In the genomic region with DNA sequence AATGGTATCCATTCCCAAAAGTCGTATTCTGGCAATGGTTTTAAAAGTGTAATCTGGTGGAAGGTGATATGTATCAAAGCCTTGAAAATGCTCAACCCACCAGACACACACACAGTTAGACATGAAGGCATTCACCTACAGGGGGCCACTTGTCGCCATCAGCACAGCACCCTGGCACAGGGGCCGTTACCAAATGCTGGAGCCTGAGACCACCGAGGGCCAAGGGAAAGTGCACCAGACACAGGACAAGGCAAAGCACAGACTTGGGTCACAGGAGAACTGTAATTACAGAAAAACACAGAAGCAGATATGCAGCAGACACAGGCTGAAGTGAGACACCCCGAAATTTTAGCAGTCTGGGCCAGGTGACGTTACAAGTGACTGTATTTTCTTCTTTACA, we compare ENCODE assay signal across 16 cellular contexts. TPM values are rescaled to one million over a fixed set of nuclear protein-coding genes. Genes with fewer than 3 reads are reported as not detected.
A peak's percentile ranks its signal among the peaks of the same experiment; 100 is the strongest.
DNase-seq lines count a peak whose midpoint lies in the region; ATAC-seq and TF ChIP-seq lines count a peak whose summit lies in the region.
"Had no signal": no experiment of that assay in that cellular context is flagged by ENCODE, and none has a peak within 500 bp of the region (broad histone marks: within the 10 kb centered on the region; RNA-seq: fewer than 3 reads in every experiment).

No MANE protein-coding gene starts in this region.

- H3K27ac Mint-ChIP-seq in activated CD8-positive, alpha-beta memory T cell treated with anti-CD3 and anti-CD28 coated beads, Interleukin-2, amount 10 ng/mL, durations not matched to agents 7 days and 5 days, result no peak overlapping the region
- H3K27ac Mint-ChIP-seq in progenitor cell of endocrine pancreas, result peak overlapping the region; percentile 67
- H3K27ac Mint-ChIP-seq in immature natural killer cell, result peak overlapping the region in 1 of 6 donors; percentile 64
- H3K27ac Mint-ChIP-seq: IgD-negative memory B cell had no signal

- H3K4me1 ChIP-seq in RWPE2 (ENCODE audit: insufficient read depth, poor library complexity, severe bottlenecking) (no peaks in the 10 kb centered on the region), Karpas-422 (ENCODE audit: low read length) (peaks cover 27% of the 10 kb centered on the region)
- H3K4me1 ChIP-seq: Caco-2 had no signal

- H3K9me3 Mint-ChIP-seq in activated CD8-positive, alpha-beta memory T cell treated with anti-CD3 and anti-CD28 coated beads, Interleukin-2, amount 10 ng/mL, durations not matched to agents 7 days and 5 days (ENCODE audit: low read depth), result no peaks in the 10 kb centered on the region
- H3K9me3 Mint-ChIP-seq in progenitor cell of endocrine pancreas (ENCODE audit: low read depth) (no peaks in the 10 kb centered on the region), immature natural killer cell (no peaks in the 10 kb centered on the region)
- H3K9me3 Mint-ChIP-seq: CD8-positive, alpha-beta memory T cell; IgD-negative memory B cell had no signal

- no peak overlapping the region for H2AFZ ChIP-seq in Karpas-422 (ENCODE audit: low read length)

- H3K4me3 ChIP-seq in RWPE2 (ENCODE audit: severe bottlenecking), result no peak overlapping the region
- H3K4me3 ChIP-seq in Karpas-422 (ENCODE audit: low read length), result no peak overlapping the region
- H3K4me3 ChIP-seq: BLaER1 had no signal

- H3K27ac ChIP-seq in RWPE2 (ENCODE audit: poor library complexity, severe bottlenecking), result no peak overlapping the region
- H3K27ac ChIP-seq in Karpas-422 (ENCODE audit: low read length), result no peak overlapping the region
- H3K27ac ChIP-seq: BLaER1 had no signal

- H3K79me2 ChIP-seq in Karpas-422 (ENCODE audit: low read length), result peaks cover 88% of the 10 kb centered on the region

- TF ChIP-seq CTCF in RWPE2 (IDR thresholded peaks at IDR 0.05; ENCODE audit: poor library complexity, severe bottlenecking), result no peak
- no peak for TF ChIP-seq CTCF in progenitor cell of endocrine pancreas (IDR thresholded peaks at IDR 0.05; ENCODE audit: unreplicated experiment)

- CTCF ChIA-PET in activated CD8-positive, alpha-beta memory T cell treated with anti-CD3 and anti-CD28 coated beads, Interleukin-2, amount 10 ng/mL, durations not matched to agents 7 days and 5 days (lab: Charles Lee), result no interaction called here

- H3K36me3 ChIP-seq in RWPE2 (ENCODE audit: low read depth) (peaks cover 13% of the 10 kb centered on the region), Karpas-422 (ENCODE audit: insufficient read depth, low read length) (peaks cover 11% of the 10 kb centered on the region)

- no peaks in the 10 kb centered on the region for H3K36me3 Mint-ChIP-seq in activated CD8-positive, alpha-beta memory T cell treated with anti-CD3 and anti-CD28 coated beads, Interleukin-2, amount 10 ng/mL, durations not matched to agents 7 days and 5 days
- H3K36me3 Mint-ChIP-seq in progenitor cell of endocrine pancreas (ENCODE audit: insufficient read depth) (peaks cover 3% of the 10 kb centered on the region), immature natural killer cell (no peaks in the 10 kb centered on the region)

- no peak overlapping the region for H3K9ac ChIP-seq in Karpas-422 (ENCODE audit: low read length)
- H3K9ac ChIP-seq: BLaER1 had no signal

- H3K27me3 ChIP-seq in RWPE2 (ENCODE audit: insufficient read depth, poor library complexity, severe bottlenecking), result no peaks in the 10 kb centered on the region
- no peaks in the 10 kb centered on the region for H3K27me3 ChIP-seq in Karpas-422 (ENCODE audit: low read length)
- H3K27me3 ChIP-seq: BLaER1 had no signal

- no peak for ATAC-seq in activated CD8-positive, alpha-beta memory T cell treated with anti-CD3 and anti-CD28 coated beads, Interleukin-2, amount 10 ng/mL, durations not matched to agents 7 days and 5 days
- ATAC-seq in RWPE2 (ENCODE audit: low read depth), result no peak
- ATAC-seq: HCT116 had no signal

- H3K4me3 Mint-ChIP-seq in activated CD8-positive, alpha-beta memory T cell treated with anti-CD3 and anti-CD28 coated beads, Interleukin-2, amount 10 ng/mL, durations not matched to agents 7 days and 5 days, result no peak overlapping the region
- H3K4me3 Mint-ChIP-seq in progenitor cell of endocrine pancreas (ENCODE audit: low read depth) (no peak overlapping the region), immature natural killer cell (no peak overlapping the region)
- H3K4me3 Mint-ChIP-seq: CD8-positive, alpha-beta memory T cell; IgD-negative memory B cell had no signal

- H3K4me1 Mint-ChIP-seq in activated CD8-positive, alpha-beta memory T cell treated with anti-CD3 and anti-CD28 coated beads, Interleukin-2, amount 10 ng/mL, durations not matched to agents 7 days and 5 days, result peaks cover 7% of the 10 kb centered on the region
- H3K4me1 Mint-ChIP-seq in progenitor cell of endocrine pancreas (ENCODE audit: low read depth) (peaks cover 14% of the 10 kb centered on the region), immature natural killer cell (peaks cover 60 to 66% of the 10 kb centered on the region in 2 donors)

- H4K20me1 ChIP-seq in Karpas-422 (ENCODE audit: insufficient read depth, low read depth, low read length), result peaks cover 42% of the 10 kb centered on the region

- DNase-seq in activated CD8-positive, alpha-beta memory T cell treated with anti-CD3 and anti-CD28 coated beads, Interleukin-2, amount 50 U/mL, for 48 hours, result peak; percentile 10
- DNase-seq in activated CD8-positive, alpha-beta memory T cell treated with anti-CD3 and anti-CD28 coated beads, Interleukin-2, amount 10 ng/mL, durations not matched to agents 7 days and 5 days, result no peak
- DNase-seq in RWPE2 (ENCODE audit: low spot score) (peak; percentile 61), progenitor cell of endocrine pancreas (ENCODE audit: low spot score, unreplicated experiment) (no peak), immature natural killer cell (no peak), NCI-H2227 (lab: John Stamatoyannopoulos, UW; ENCODE audit: unreplicated experiment) (no peak), Karpas-422 (no peak)
- DNase-seq: 8988T; AML-193; CD8-positive, alpha-beta memory T cell; DMS53; GF-D8 had no signal

- H3K9me2 ChIP-seq in Karpas-422 (replicated peaks; ENCODE audit: insufficient read depth, low read length), result no peaks in the 10 kb centered on the region

- H3K4me2 ChIP-seq in Karpas-422 (ENCODE audit: low read depth, low read length, poor library complexity, severe bottlenecking), result no peak overlapping the region
- H3K4me2 ChIP-seq: BLaER1 had no signal

- H3K9me3 ChIP-seq in RWPE2 (ENCODE audit: severe bottlenecking) (no peaks in the 10 kb centered on the region), Karpas-422 (ENCODE audit: low read length) (no peaks in the 10 kb centered on the region)
- H3K9me3 ChIP-seq: BLaER1, Caco-2 had no signal

- H3K27me3 Mint-ChIP-seq in activated CD8-positive, alpha-beta memory T cell treated with anti-CD3 and anti-CD28 coated beads, Interleukin-2, amount 10 ng/mL, durations not matched to agents 7 days and 5 days, result no peaks in the 10 kb centered on the region
- H3K27me3 Mint-ChIP-seq in progenitor cell of endocrine pancreas (no peaks in the 10 kb centered on the region), immature natural killer cell (ENCODE audit: low read depth in 3 of 3) (peaks cover 0 to 2% (median 0%) of the 10 kb centered on the region in 3 donors)
- H3K27me3 Mint-ChIP-seq: CD8-positive, alpha-beta memory T cell; IgD-negative memory B cell had no signal

RNA-seq across cellular contexts. Expression of a gene that starts 9.3 kb away (rescaled TPM):
- total RNA-seq in activated CD8-positive, alpha-beta memory T cell treated with anti-CD3 and anti-CD28 coated beads, Interleukin-2, amount 10 ng/mL, durations not matched to agents 7 days and 5 days, result 10 to 100 TPM; 21.1 to 24.2 TPM
- 34.7 and 35.9 TPM in 2 replicates for total RNA-seq in progenitor cell of endocrine pancreas
- 1 to 10 TPM in 2 of 3 donors, under 1 TPM in 1; 0.04 to 3.2 (median 1.1) TPM for polyA plus RNA-seq in immature natural killer cell
- 19.5 and 19.7 TPM in 2 replicates for total RNA-seq in Karpas-422 (2014; rRNA removed; shearing (Covaris generic); ENCODE audit: low replicate concordance)

Comparison
In these comparisons a context has a peak if more than half of its experiments do, and no peak if none do; other contexts are left out.
1. DNase-seq: peak in activated CD8-positive, alpha-beta memory T cell treated with anti-CD3 and anti-CD28 coated beads, Interleukin-2, amount 50 U/mL, for 48 hours (single experiment) and RWPE2 (single experiment); none in activated CD8-positive, alpha-beta memory T cell treated with anti-CD3 and anti-CD28 coated beads, Interleukin-2, amount 10 ng/mL, durations not matched to agents 7 days and 5 days (single experiment), progenitor cell of endocrine pancreas (single experiment), immature natural killer cell (0 of 3), NCI-H2227 (single experiment) and Karpas-422 (single experiment).